In genomic region chr11:17528181-17528691, GRCh38 we compare ENCODE assay signal across 9 cellular contexts. TPM values are rescaled to one million over a fixed set of nuclear protein-coding genes. Genes with fewer than 3 reads are reported as not detected.
A peak's percentile ranks its signal among the peaks of the same experiment; 100 is the strongest.
DNase-seq lines count a peak whose midpoint lies in the region; ATAC-seq and TF ChIP-seq lines count a peak whose summit lies in the region.
"Had no signal": no experiment of that assay in that cellular context is flagged by ENCODE, and none has a peak within 500 bp of the region (broad histone marks: within the 10 kb centered on the region; RNA-seq: fewer than 3 reads in every experiment).

No MANE protein-coding gene starts in this region.

- POLR2A ChIA-PET in activated CD4-positive, alpha-beta T cell treated with anti-CD3 and anti-CD28 coated beads, Interleukin-2, amount 10 ng/mL, durations not matched to agents 7 days and 5 days (lab: Charles Lee), result no interaction called here

- H3K27ac ChIP-seq in endodermal cell (ENCODE audit: low read depth, low read length), result no peak overlapping the region

- peak; percentile 77 for DNase-seq in GM10266 (ENCODE audit: extremely low spot score)
- DNase-seq in NCI-H2196 (lab: John Stamatoyannopoulos, UW; ENCODE audit: unreplicated experiment), result peak; percentile 67
- DNase-seq in activated CD4-positive, alpha-beta T cell treated with anti-CD3 and anti-CD28 coated beads, Interleukin-2, amount 10 ng/mL, durations not matched to agents 7 days and 5 days, result peak; percentile 53
- DNase-seq in endodermal cell, result peak; percentile 94
- DNase-seq in mesothelial cell of epicardium (ENCODE audit: low spot score in 2 of 2, unreplicated experiment in 2 of 2), result peak in 1 of 2 experiments; percentile 74
- DNase-seq in stimulated activated naive CD4-positive, alpha-beta T cell treated with Interleukin-2 at 50 U/mL for 16 hours (lab: John Stamatoyannopoulos, UW), result peak; percentile 15

- H3K4me1 ChIP-seq in endodermal cell (ENCODE audit: control insufficient read depth, insufficient read depth, low read length), result peaks cover 14% of the 10 kb centered on the region

- ATAC-seq in HG02610 (IDR thresholded peaks at IDR 0.05; ENCODE audit: unreplicated experiment) (peak; percentile 68), GM18873 (IDR thresholded peaks at IDR 0.05; ENCODE audit: low FRiP score, unreplicated experiment) (no peak)

- no peak overlapping the region for H3K4me3 Mint-ChIP-seq in activated CD4-positive, alpha-beta T cell treated with anti-CD3 and anti-CD28 coated beads, Interleukin-2, amount 10 ng/mL, durations not matched to agents 7 days and 5 days
- H3K4me3 Mint-ChIP-seq in endodermal cell, result no peak overlapping the region
- H3K4me3 Mint-ChIP-seq in mesothelial cell of epicardium, result no peak overlapping the region

- CTCF ChIA-PET in activated CD4-positive, alpha-beta T cell treated with anti-CD3 and anti-CD28 coated beads, Interleukin-2, amount 10 ng/mL, durations not matched to agents 7 days and 5 days (lab: Charles Lee), result interaction anchor here (0.6 to 2.0 kb wide), 15 partner anchors 8 to 387 kb away, joined by 3 to 7 read pairs (median 4); partner anchors contain the start of genes OTOG and PIK3C2A

- no peaks in the 10 kb centered on the region for H3K36me3 Mint-ChIP-seq in activated CD4-positive, alpha-beta T cell treated with anti-CD3 and anti-CD28 coated beads, Interleukin-2, amount 10 ng/mL, durations not matched to agents 7 days and 5 days (ENCODE audit: low read depth)
- H3K36me3 Mint-ChIP-seq in endodermal cell (ENCODE audit: low read depth), result no peaks in the 10 kb centered on the region
- H3K36me3 Mint-ChIP-seq in mesothelial cell of epicardium, result no peaks in the 10 kb centered on the region

- H3K27me3 Mint-ChIP-seq in activated CD4-positive, alpha-beta T cell treated with anti-CD3 and anti-CD28 coated beads, Interleukin-2, amount 10 ng/mL, durations not matched to agents 7 days and 5 days, result no peaks in the 10 kb centered on the region
- H3K27me3 Mint-ChIP-seq in endodermal cell (ENCODE audit: insufficient read depth), result peaks cover 3% of the 10 kb centered on the region
- H3K27me3 Mint-ChIP-seq in mesothelial cell of epicardium (ENCODE audit: low read depth), result peaks cover 47% of the 10 kb centered on the region

- H3K27ac Mint-ChIP-seq in activated CD4-positive, alpha-beta T cell treated with anti-CD3 and anti-CD28 coated beads, Interleukin-2, amount 10 ng/mL, durations not matched to agents 7 days and 5 days, result no peak overlapping the region
- H3K27ac Mint-ChIP-seq in endodermal cell (no peak overlapping the region), mesothelial cell of epicardium (no peak overlapping the region)

- H3K27me3 ChIP-seq in endodermal cell (ENCODE audit: control insufficient read depth, insufficient read depth, low read length, poor library complexity, severe bottlenecking), result no peaks in the 10 kb centered on the region

- no peak overlapping the region for H3K9ac ChIP-seq in endodermal cell (ENCODE audit: extremely low read depth, low read length, poor library complexity, severe bottlenecking)

- WGBS in endodermal cell (ENCODE audit: insufficient coverage in 1 of 2, insufficient read length in 1 of 2), 2 experiments, result 67 to 78% methylated on average over 7 to 9 of the region's 9 CpGs

- H3K4me3 ChIP-seq in endodermal cell (ENCODE audit: low read length), result no peak overlapping the region

- no peaks in the 10 kb centered on the region for H3K4me1 Mint-ChIP-seq in activated CD4-positive, alpha-beta T cell treated with anti-CD3 and anti-CD28 coated beads, Interleukin-2, amount 10 ng/mL, durations not matched to agents 7 days and 5 days
- peaks cover 18% of the 10 kb centered on the region for H3K4me1 Mint-ChIP-seq in endodermal cell
- no peaks in the 10 kb centered on the region for H3K4me1 Mint-ChIP-seq in mesothelial cell of epicardium

- peak; percentile 68 for TF ChIP-seq CTCF in GM10266 (IDR thresholded peaks at IDR 0.05; ENCODE audit: control insufficient read depth, insufficient read depth, low read depth, missing control alignments)
- peak; percentile 95 for TF ChIP-seq CTCF in endodermal cell (conservative IDR thresholded peaks at IDR 0.05)
- TF ChIP-seq CTCF in mesothelial cell of epicardium (IDR thresholded peaks at IDR 0.05; ENCODE audit: unreplicated experiment), result peak; percentile 72

- no peaks in the 10 kb centered on the region for H3K9me3 ChIP-seq in endodermal cell (ENCODE audit: control insufficient read depth, low read length)

- no peaks in the 10 kb centered on the region for H3K36me3 ChIP-seq in endodermal cell (ENCODE audit: control insufficient read depth, insufficient read depth, low read length)

- no peaks in the 10 kb centered on the region for H3K9me3 Mint-ChIP-seq in activated CD4-positive, alpha-beta T cell treated with anti-CD3 and anti-CD28 coated beads, Interleukin-2, amount 10 ng/mL, durations not matched to agents 7 days and 5 days
- H3K9me3 Mint-ChIP-seq in endodermal cell (no peaks in the 10 kb centered on the region), mesothelial cell of epicardium (no peaks in the 10 kb centered on the region)

RNA-seq across cellular contexts. Expression of gene USH1C, which starts 16.0 kb away (rescaled TPM):
- total RNA-seq in activated CD4-positive, alpha-beta T cell treated with anti-CD3 and anti-CD28 coated beads, Interleukin-2, amount 10 ng/mL, durations not matched to agents 7 days and 5 days, result not detected
- total RNA-seq in endodermal cell (1 to 10 TPM; 1.5 to 2.8 TPM), mesothelial cell of epicardium (0.29 to 0.88 TPM (median 0.54 TPM) in 3 replicates)
- polyA plus RNA-seq in endodermal cell (2013, experiment 1 of 2), result 1.00 TPM
- 0.99 TPM for polyA plus RNA-seq in endodermal cell (2013, experiment 2 of 2)

RNA-seq across cellular contexts. Expression of gene OTOG, which starts 18.8 kb away (rescaled TPM):
- not detected for total RNA-seq in activated CD4-positive, alpha-beta T cell treated with anti-CD3 and anti-CD28 coated beads, Interleukin-2, amount 10 ng/mL, durations not matched to agents 7 days and 5 days
- under 1 TPM; 0.33 to 0.55 TPM for total RNA-seq in endodermal cell
- polyA plus RNA-seq in endodermal cell (2013, experiment 1 of 2), result 0.39 TPM
- polyA plus RNA-seq in endodermal cell (2013, experiment 2 of 2), result 0.50 TPM
- 1.2 to 2.8 TPM (median 1.8 TPM) in 3 replicates for total RNA-seq in mesothelial cell of epicardium
- polyA plus RNA-seq: urinary bladder had no signal

RNA-seq across cellular contexts. Expression of gene ABCC8, which starts 51.6 kb away (rescaled TPM):
- not detected for total RNA-seq in activated CD4-positive, alpha-beta T cell treated with anti-CD3 and anti-CD28 coated beads, Interleukin-2, amount 10 ng/mL, durations not matched to agents 7 days and 5 days
- total RNA-seq in endodermal cell, result under 1 TPM in 1 of 2 donors, not detected in 1; 0.55 TPM
- polyA plus RNA-seq in endodermal cell (2013, experiment 1 of 2), result 4.5 TPM
- 3.9 TPM for polyA plus RNA-seq in endodermal cell (2013, experiment 2 of 2)
- not detected in 3 replicates for total RNA-seq in mesothelial cell of epicardium
